Comparison of ENCODE assay signal across 8 cellular contexts in genomic region chr3:171704002-171704401, GRCh38.
DNase-seq lines count a peak whose midpoint lies in the region; ATAC-seq and TF ChIP-seq lines count a peak whose summit lies in the region.

No MANE protein-coding gene starts in this region.

- peak; percentile 50 for DNase-seq in AG10803 (ENCODE audit: low read depth)
- DNase-seq in NCI-H460 (ENCODE audit: extremely low read depth, low read depth) = peak; percentile 22
- DNase-seq in astrocyte of the cerebellum (ENCODE audit: low read depth) = peak; percentile 19

- 46% methylated on average over 2 of the region's 2 CpGs for WGBS in liver

- ATAC-seq in HG02610 (IDR thresholded peaks at IDR 0.05; ENCODE audit: unreplicated experiment) (no peak), HG02970 (IDR thresholded peaks at IDR 0.05; ENCODE audit: low FRiP score, unreplicated experiment) (no peak), HG02973 (IDR thresholded peaks at IDR 0.05; ENCODE audit: unreplicated experiment) (no peak)

- in situ Hi-C loops in astrocyte of the cerebellum (cut with HindIII; ENCODE audit: low sequenced_read_pairs) = no loop called here

- H3K27me3 ChIP-seq in liver (ENCODE audit: control insufficient read depth in 4 of 4, insufficient read depth in 4 of 4, low read length in 3 of 4) = no peaks in the 10 kb centered on the region

- H3K4me3 ChIP-seq in AG10803 (ENCODE audit: low read length) = no peak overlapping the region
- no peak overlapping the region for H3K4me3 ChIP-seq in astrocyte of the cerebellum (ENCODE audit: low read depth, low read length)
- H3K4me3 ChIP-seq in liver (ENCODE audit: low read depth in 1 of 3, low read length in 3 of 3) = no peak overlapping the region

- H3K9ac ChIP-seq in liver (ENCODE audit: low read depth in 1 of 2, low read length in 2 of 2) = no peak overlapping the region

- peak; percentile 79 for TF ChIP-seq CTCF in AG10803 (conservative IDR thresholded peaks at IDR 0.05; ENCODE audit: low read length)
- TF ChIP-seq CTCF in GM12873 (IDR thresholded peaks at IDR 0.05; ENCODE audit: insufficient read depth, low read depth, low read length, missing control alignments) = peak; percentile 73
- TF ChIP-seq CTCF in astrocyte of the cerebellum (IDR thresholded peaks at IDR 0.05; ENCODE audit: low read depth, low read length, missing control alignments) = peak; percentile 68
- peak; percentile 22 for TF ChIP-seq CTCF in liver (IDR thresholded peaks at IDR 0.05; ENCODE audit: low read depth, low read length, missing input control)

- peak; percentile 59 to 77 for TF ChIP-seq RAD21 in liver (IDR thresholded peaks at IDR 0.05)

- peaks cover 3 to 6% (median 3%) of the 10 kb centered on the region in 4 donors for H3K9me3 ChIP-seq in liver (ENCODE audit: control insufficient read depth in 4 of 4, low read length in 3 of 4)

- no peak overlapping the region for H3K27ac ChIP-seq in liver (ENCODE audit: low read depth in 1 of 2, low read length in 2 of 2)

- no peaks in the 10 kb centered on the region for H3K4me1 ChIP-seq in liver (ENCODE audit: control insufficient read depth in 4 of 4, insufficient read depth in 4 of 4, low read length in 3 of 4)

- H3K36me3 ChIP-seq in liver (ENCODE audit: control insufficient read depth in 4 of 4, insufficient read depth in 3 of 4, low read depth in 1 of 4, low read length in 3 of 4) = peaks cover 0 to 12% (median 5%) of the 10 kb centered on the region in 4 donors

TF ChIP-seq in liver, 16 proteins besides CTCF, POLR2A, EP300 and RAD21:
- TF ChIP-seq EGR1 (IDR thresholded peaks at IDR 0.05; ENCODE audit: low read depth in 2 of 2) (no peak), HNF4G (IDR thresholded peaks at IDR 0.05) (no peak), SP1 (IDR thresholded peaks at IDR 0.05) (no peak), FOXA1 (IDR thresholded peaks at IDR 0.05) (no peak), GABPA (IDR thresholded peaks at IDR 0.05 in 1 of 2, conservative IDR thresholded peaks at IDR 0.05 in 1 of 2) (no peak), RXRA (IDR thresholded peaks at IDR 0.05) (no peak), ATF3 (IDR thresholded peaks at IDR 0.05) (no peak), TAF1 (conservative IDR thresholded peaks at IDR 0.05) (no peak), NR2F2 (IDR thresholded peaks at IDR 0.05) (no peak), JUND (IDR thresholded peaks at IDR 0.05) (no peak), YY1 (IDR thresholded peaks at IDR 0.05) (no peak), FOXA2 (IDR thresholded peaks at IDR 0.05) (no peak), ZBTB33 (IDR thresholded peaks at IDR 0.05) (no peak), REST (IDR thresholded peaks at IDR 0.05) (no peak), MAX (IDR thresholded peaks at IDR 0.05) (no peak), HNF4A (conservative IDR thresholded peaks at IDR 0.05) (no peak)

Comparison
In these comparisons a context has a peak if more than half of its experiments do, and no peak if none do; other contexts are left out.
1. CTCF ChIP-seq: peak in every context shown above with its lines; median percentile 79 in AG10803; 73 in GM12873; 68 in astrocyte of the cerebellum; 22 in liver.